24 cellular contexts compared by ENCODE assay signal in the genomic region with DNA sequence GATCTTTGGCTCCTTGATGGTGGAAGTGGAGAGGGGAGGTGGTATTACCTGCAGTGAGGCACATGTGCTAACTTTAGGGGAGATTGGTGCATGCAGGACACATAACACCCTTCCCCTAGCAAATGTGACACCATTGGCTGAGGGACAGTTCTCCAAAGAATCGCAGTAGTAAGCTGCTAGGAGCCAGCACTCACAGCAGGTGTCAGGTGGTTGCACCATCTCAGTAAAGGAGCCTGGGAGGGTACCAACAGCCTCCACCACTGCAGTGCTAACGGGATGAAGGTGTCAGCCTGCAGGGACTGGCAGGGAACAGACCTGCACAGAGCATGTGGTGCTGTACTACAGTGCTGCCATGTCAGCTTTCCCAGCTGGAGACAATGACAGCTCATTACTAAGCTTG.
DNase-seq lines count a peak whose midpoint lies in the region; ATAC-seq and TF ChIP-seq lines count a peak whose summit lies in the region.
"Had no signal": no experiment of that assay in that cellular context is flagged by ENCODE, and none has a peak within 500 bp of the region (broad histone marks: within the 10 kb centered on the region; RNA-seq: fewer than 3 reads in every experiment).

No MANE protein-coding gene starts in this region.

- H3K18ac ChIP-seq in mesendoderm (ENCODE audit: low read length) (no peak overlapping the region), neuronal stem cell (ENCODE audit: low read length) (peak overlapping the region; percentile 49)

- H3K27me3 ChIP-seq in endodermal cell (ENCODE audit: control insufficient read depth, insufficient read depth, low read length, poor library complexity, severe bottlenecking) (no peaks in the 10 kb centered on the region), mesendoderm (ENCODE audit: insufficient read depth, low read length, poor library complexity) (no peaks in the 10 kb centered on the region), neuronal stem cell (ENCODE audit: control insufficient read depth in 3 of 3, insufficient read depth in 3 of 3, low read depth in 1 of 3, low read length in 3 of 3) (no peaks in the 10 kb centered on the region), heart right ventricle (no peaks in the 10 kb centered on the region)
- H3K27me3 ChIP-seq: BE2C, BLaER1 had no signal

- H4K5ac ChIP-seq in mesendoderm (ENCODE audit: low read length) = no peak overlapping the region

- no peak overlapping the region for H3K9ac ChIP-seq in endodermal cell (ENCODE audit: extremely low read depth, low read length, poor library complexity, severe bottlenecking)
- no peak overlapping the region for H3K9ac ChIP-seq in mesendoderm (ENCODE audit: low read length)
- H3K9ac ChIP-seq in neuronal stem cell (ENCODE audit: low read depth, low read length, poor library complexity) = peak overlapping the region; percentile 0
- H3K9ac ChIP-seq: BLaER1 had no signal

- H3K79me1 ChIP-seq in mesendoderm (ENCODE audit: low read length) = no peaks in the 10 kb centered on the region
- H3K79me1 ChIP-seq in neuronal stem cell (ENCODE audit: low read depth, low read length) = no peaks in the 10 kb centered on the region

- H2AK5ac ChIP-seq in mesendoderm (ENCODE audit: low read length) (no peak overlapping the region), neuronal stem cell (ENCODE audit: low read depth, low read length) (no peak overlapping the region)

- ATAC-seq in heart right ventricle = no peak
- ATAC-seq in HG02840 (IDR thresholded peaks at IDR 0.05; ENCODE audit: low FRiP score, unreplicated experiment) = no peak
- ATAC-seq: GM12878 had no signal

- 80 to 89% methylated on average over 1 to 2 of the region's 2 CpGs for WGBS in endodermal cell (ENCODE audit: insufficient coverage in 1 of 2, insufficient read length in 1 of 2), 2 experiments
- WGBS in mesendoderm (ENCODE audit: extremely low coverage, insufficient coverage, low lambda C conversion rate) = no CpG with 5 or more reads among the region's 2 CpGs
- WGBS in neuronal stem cell (ENCODE audit: extremely low coverage in 2 of 2, insufficient read length in 2 of 2, insufficient replicate concordance in 1 of 2), 2 donors = no CpG with 5 or more reads among the region's 2 CpGs
- WGBS in heart right ventricle, 2 donors = 64 to 68% methylated on average over 2 of the region's 2 CpGs

- H3K4me3 ChIP-seq in endodermal cell (ENCODE audit: low read length) (no peak overlapping the region), mesendoderm (ENCODE audit: low read length) (no peak overlapping the region), neuronal stem cell (ENCODE audit: low read length in 2 of 2) (peak overlapping the region in 1 of 2 donors; percentile 42), heart right ventricle (no peak overlapping the region)
- H3K4me3 ChIP-seq: BLaER1, GM12878 had no signal

- H3K27ac Mint-ChIP-seq in endodermal cell = no peak overlapping the region
- no peak overlapping the region for H3K27ac Mint-ChIP-seq in endothelial cell (ENCODE audit: unreplicated experiment)
- H3K27ac Mint-ChIP-seq: CD14-positive monocyte; CD4-positive, alpha-beta memory T cell; CD4-positive, CD25-positive, alpha-beta regulatory T cell; CD8-positive, alpha-beta memory T cell had no signal

- H2BK5ac ChIP-seq in mesendoderm (ENCODE audit: low read length) = no peak overlapping the region
- no peak overlapping the region for H2BK5ac ChIP-seq in neuronal stem cell (ENCODE audit: low read length)

- no peaks in the 10 kb centered on the region for H3K9me3 Mint-ChIP-seq in endodermal cell
- H3K9me3 Mint-ChIP-seq in endothelial cell (ENCODE audit: unreplicated experiment) = no peaks in the 10 kb centered on the region
- H3K9me3 Mint-ChIP-seq: CD4-positive, alpha-beta memory T cell had no signal

- H3K9me3 ChIP-seq in endodermal cell (ENCODE audit: control insufficient read depth, low read length) (no peaks in the 10 kb centered on the region), neuronal stem cell (replicated peaks in 1 of 2; ENCODE audit: control insufficient read depth in 2 of 2, insufficient read depth in 1 of 2, low read depth in 1 of 2, low read length in 2 of 2) (peaks cover 0 to 2% of the 10 kb centered on the region in 2 donors), heart right ventricle (peaks cover 0 to 6% (median 0%) of the 10 kb centered on the region in 11 donors)
- H3K9me3 ChIP-seq: BE2C had no signal

- H3K27me3 Mint-ChIP-seq in endodermal cell (ENCODE audit: insufficient read depth) (no peaks in the 10 kb centered on the region), endothelial cell (ENCODE audit: unreplicated experiment) (peaks cover 2% of the 10 kb centered on the region)
- H3K27me3 Mint-ChIP-seq: CD4-positive, alpha-beta memory T cell; CD4-positive, CD25-positive, alpha-beta regulatory T cell; CD8-positive, alpha-beta memory T cell had no signal

- H4K8ac ChIP-seq in mesendoderm (ENCODE audit: low read depth, low read length) (no peak overlapping the region), neuronal stem cell (ENCODE audit: low read depth, low read length) (no peak overlapping the region)

- H3K36me3 ChIP-seq in endodermal cell (ENCODE audit: control insufficient read depth, insufficient read depth, low read length) (no peaks in the 10 kb centered on the region), mesendoderm (ENCODE audit: control insufficient read depth, insufficient read depth, low read length) (no peaks in the 10 kb centered on the region), neuronal stem cell (replicated peaks in 1 of 2; ENCODE audit: control insufficient read depth in 2 of 2, insufficient read depth in 2 of 2, low read length in 2 of 2) (no peaks in the 10 kb centered on the region), heart right ventricle (no peaks in the 10 kb centered on the region)
- H3K36me3 ChIP-seq: BE2C, BLaER1 had no signal

- H3K14ac ChIP-seq in neuronal stem cell (ENCODE audit: low read length) = no peak overlapping the region

- TF ChIP-seq CTCF in endodermal cell (conservative IDR thresholded peaks at IDR 0.05) (no peak), heart right ventricle (IDR thresholded peaks at IDR 0.05) (no peak), endothelial cell (IDR thresholded peaks at IDR 0.05; ENCODE audit: unreplicated experiment) (no peak)

- H2AFZ ChIP-seq in neuronal stem cell (ENCODE audit: low read length) = no peak overlapping the region

- H4K91ac ChIP-seq in neuronal stem cell (ENCODE audit: low read depth, low read length, poor library complexity) = no peak overlapping the region

- H3K4me1 Mint-ChIP-seq in endodermal cell = peaks cover 2% of the 10 kb centered on the region
- H3K4me1 Mint-ChIP-seq in endothelial cell (ENCODE audit: unreplicated experiment) = peaks cover 10% of the 10 kb centered on the region
- H3K4me1 Mint-ChIP-seq: CD4-positive, CD25-positive, alpha-beta regulatory T cell; CD8-positive, alpha-beta memory T cell had no signal

- intact Hi-C loops in heart right ventricle (cut with DNase I) = no loop called here

- H3K4ac ChIP-seq in mesendoderm (ENCODE audit: low read depth, low read length) (no peak overlapping the region), neuronal stem cell (ENCODE audit: low read length) (no peak overlapping the region)

- H3K27ac ChIP-seq in endodermal cell (ENCODE audit: low read depth, low read length) = no peak overlapping the region
- H3K27ac ChIP-seq in mesendoderm (ENCODE audit: low read depth, low read length) = no peak overlapping the region
- H3K27ac ChIP-seq in neuronal stem cell (replicated peaks; ENCODE audit: low read length) = no peak overlapping the region
- H3K27ac ChIP-seq in heart right ventricle = no peak overlapping the region
- H3K27ac ChIP-seq: BLaER1 had no signal

- H3K56ac ChIP-seq in mesendoderm (ENCODE audit: low read length) = no peak overlapping the region

- no peak overlapping the region for H2BK15ac ChIP-seq in mesendoderm (replicated peaks; ENCODE audit: low read depth)
- H2BK15ac ChIP-seq in neuronal stem cell (ENCODE audit: low read length) = no peak overlapping the region

- H3K4me2 ChIP-seq in mesendoderm (ENCODE audit: low read length) (no peak overlapping the region), neuronal stem cell (ENCODE audit: insufficient read depth, low read length, poor library complexity, severe bottlenecking) (no peak overlapping the region)
- H3K4me2 ChIP-seq: BLaER1 had no signal

- H3K4me1 ChIP-seq in endodermal cell (ENCODE audit: control insufficient read depth, insufficient read depth, low read length) (no peaks in the 10 kb centered on the region), mesendoderm (ENCODE audit: control insufficient read depth, low read depth, low read length) (no peaks in the 10 kb centered on the region), neuronal stem cell (ENCODE audit: control insufficient read depth in 2 of 2, insufficient read depth in 1 of 2, low read depth in 1 of 2, low read length in 2 of 2) (no peaks in the 10 kb centered on the region), heart right ventricle (peaks cover 0 to 5% (median 0%) of the 10 kb centered on the region in 9 donors)
- H3K4me1 ChIP-seq: BE2C had no signal

- H3K79me2 ChIP-seq in mesendoderm (ENCODE audit: control insufficient read depth, insufficient read depth, low read length) = no peaks in the 10 kb centered on the region

- H3K23ac ChIP-seq in mesendoderm (ENCODE audit: low read length) (no peak overlapping the region), neuronal stem cell (ENCODE audit: low read depth, low read length, poor library complexity) (no peak overlapping the region)

- H3K36me3 Mint-ChIP-seq in endodermal cell (ENCODE audit: low read depth) = no peaks in the 10 kb centered on the region
- peaks cover 4% of the 10 kb centered on the region for H3K36me3 Mint-ChIP-seq in endothelial cell (ENCODE audit: low read depth, unreplicated experiment)
- H3K36me3 Mint-ChIP-seq: CD14-positive monocyte; CD4-positive, alpha-beta memory T cell; CD4-positive, CD25-positive, alpha-beta regulatory T cell; CD8-positive, alpha-beta memory T cell had no signal

- H2BK120ac ChIP-seq in mesendoderm (ENCODE audit: low read depth, low read length) (no peak overlapping the region), neuronal stem cell (ENCODE audit: low read depth, low read length) (no peak overlapping the region)

- no peak overlapping the region for H2BK12ac ChIP-seq in neuronal stem cell (ENCODE audit: low read length)

- H3K4me3 Mint-ChIP-seq in endodermal cell (no peak overlapping the region), endothelial cell (ENCODE audit: unreplicated experiment) (no peak overlapping the region)
- H3K4me3 Mint-ChIP-seq: CD14-positive monocyte; CD4-positive, alpha-beta memory T cell; CD4-positive, CD25-positive, alpha-beta regulatory T cell; CD8-positive, alpha-beta memory T cell had no signal

- DNase-seq in endodermal cell (peak; percentile 54), mesendoderm (peak; percentile 16), neuronal stem cell (ENCODE audit: low spot score) (no peak), heart right ventricle (no peak), endothelial cell (ENCODE audit: low spot score) (no peak)
- DNase-seq: 8988T; ACHN; BE2C; C1 segment of cervical spinal cord; CD4-positive, alpha-beta memory T cell; CD4-positive, CD25-positive, alpha-beta regulatory T cell; CD8-positive, alpha-beta memory T cell; COR-L47; DMS 273 treated with DMSO at 0.1 percent for 48 hours; DMS153; DMS53; DMS79; DND-41; EL; GDM1 had no signal

Comparison
In these comparisons a context has a peak if more than half of its experiments do, and no peak if none do; other contexts are left out.
1. DNase-seq: peak in endodermal cell (single experiment) and mesendoderm (single experiment); none in neuronal stem cell (single experiment), heart right ventricle (0 of 2) and endothelial cell (single experiment).